ENCODE assay signal across 20 cellular contexts in the genomic region with DNA sequence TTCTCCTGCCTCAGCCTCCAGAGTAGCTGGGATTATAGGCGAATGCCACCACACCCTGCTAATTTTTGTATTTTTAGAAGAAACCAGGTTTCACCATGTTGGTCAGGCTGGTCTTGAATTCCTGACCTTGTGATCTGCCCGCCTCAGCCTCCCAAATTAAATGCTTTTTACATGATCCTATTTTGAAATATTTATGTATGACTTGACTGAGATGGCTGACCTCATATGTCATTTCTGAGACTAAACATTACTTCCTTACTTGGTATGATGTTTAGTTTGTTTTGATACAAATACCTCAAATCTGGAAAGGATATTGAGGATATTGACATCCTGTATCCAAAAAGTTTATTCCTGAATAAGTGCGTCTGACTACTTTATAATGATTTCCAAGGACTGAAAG. TPM values are rescaled to one million over a fixed set of nuclear protein-coding genes. Genes with fewer than 3 reads are reported as not detected.
DNase-seq lines count a peak whose midpoint lies in the region; TF ChIP-seq lines count a peak whose summit lies in the region.
"Had no signal": no experiment of that assay in that cellular context is flagged by ENCODE, and none has a peak within 500 bp of the region (broad histone marks: within the 10 kb centered on the region; RNA-seq: fewer than 3 reads in every experiment).

No MANE protein-coding gene starts in this region.

- H3K36me3 ChIP-seq in ascending aorta (peaks cover 39 to 53% of the 10 kb centered on the region in 2 donors), stomach (peaks cover 29 to 57% (median 55%) of the 10 kb centered on the region in 4 donors)

- TF ChIP-seq POLR2A in stomach (IDR thresholded peaks at IDR 0.05), result no peak

- H3K9me3 ChIP-seq in ascending aorta (no peaks in the 10 kb centered on the region), stomach (no peaks in the 10 kb centered on the region)

- TF ChIP-seq CTCF in ascending aorta (IDR thresholded peaks at IDR 0.05), result no peak
- TF ChIP-seq CTCF in stomach (IDR thresholded peaks at IDR 0.05), result no peak

- CTCF ChIA-PET in HEK293T (lab: Yijun Ruan, JAX), result no interaction called here

- TF ChIP-seq EP300 in stomach (IDR thresholded peaks at IDR 0.05), result no peak

- peak overlapping the region in 1 of 2 donors; percentile 53 for H3K4me3 ChIP-seq in ascending aorta
- H3K4me3 ChIP-seq in stomach, result peak overlapping the region in 2 of 4 donors; percentile 19 to 28
- H3K4me3 ChIP-seq: SK-N-MC had no signal

- DNase-seq in EH (ENCODE audit: low read depth) (peak; percentile 39), ascending aorta (ENCODE audit: low spot score in 2 of 2) (no peak), iris pigment epithelial cell (ENCODE audit: low read depth) (peak; percentile 84), stomach (no peak), GDM1 (lab: John Stamatoyannopoulos, UW) (no peak), HEK293T (ENCODE audit: extremely low spot score) (no peak), GM19238 (ENCODE audit: insufficient read length, low spot score) (no peak), DMS53 treated with DMSO at 0.1 percent for 48 hours (lab: John Stamatoyannopoulos, UW; ENCODE audit: unreplicated experiment) (no peak)
- DNase-seq: activated CD4-positive, alpha-beta memory T cell treated with anti-CD3 and anti-CD28 coated beads for 36 hours; C1 segment of cervical spinal cord; DMS79 treated with DMSO at 0.1 percent for 48 hours; effector CD8-positive, alpha-beta T cell; H7; NCI-H1092; NCI-H2171; stimulated activated naive B cell treated with anti-CD40 and anti-IgM and Interleukin-4, amounts not matched to agents 10 μg/mL and 1 μg/mL and 100 μg/mL, for 72 hours had no signal

- H3K4me1 ChIP-seq in ascending aorta, result peaks cover 13 to 43% of the 10 kb centered on the region in 2 donors
- peaks cover 50 to 62% (median 57%) of the 10 kb centered on the region in 4 donors for H3K4me1 ChIP-seq in stomach

- POLR2A ChIA-PET in HEK293T (lab: Yijun Ruan, JAX), result no interaction called here

- peak overlapping the region; percentile 79 to 86 for H3K27ac ChIP-seq in ascending aorta
- H3K27ac ChIP-seq in stomach, result peak overlapping the region; percentile 56 to 92 (median 88)
- H3K27ac ChIP-seq: SK-N-MC had no signal

- intact Hi-C loops in ascending aorta (cut with DNase I) (no loop called here), stomach (cut with DNase I; ENCODE audit: low total_unique reads) (no loop called here)

- WGBS in stomach, 5 donors, result 69 to 83% (median 73%) methylated on average over 3 of the region's 3 CpGs

- no peaks in the 10 kb centered on the region for H3K27me3 ChIP-seq in ascending aorta
- no peaks in the 10 kb centered on the region for H3K27me3 ChIP-seq in stomach

TF ChIP-seq in HEK293T, 16 proteins besides CTCF, POLR2A, EP300 and RAD21:
- TF ChIP-seq TARDBP (IDR thresholded peaks at IDR 0.05), result no peak
- no peak for TF ChIP-seq ELF4 (IDR thresholded peaks at IDR 0.05)
- TF ChIP-seq, protein P1, sequence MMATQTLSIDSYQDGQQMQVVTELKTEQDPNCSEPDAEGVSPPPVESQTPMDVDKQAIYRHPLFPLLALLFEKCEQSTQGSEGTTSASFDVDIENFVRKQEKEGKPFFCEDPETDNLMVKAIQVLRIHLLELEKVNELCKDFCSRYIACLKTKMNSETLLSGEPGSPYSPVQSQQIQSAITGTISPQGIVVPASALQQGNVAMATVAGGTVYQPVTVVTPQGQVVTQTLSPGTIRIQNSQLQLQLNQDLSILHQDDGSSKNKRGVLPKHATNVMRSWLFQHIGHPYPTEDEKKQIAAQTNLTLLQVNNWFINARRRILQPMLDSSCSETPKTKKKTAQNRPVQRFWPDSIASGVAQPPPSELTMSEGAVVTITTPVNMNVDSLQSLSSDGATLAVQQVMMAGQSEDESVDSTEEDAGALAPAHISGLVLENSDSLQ (IDR thresholded peaks at IDR 0.05), result no peak
- no peak for TF ChIP-seq FOXM1 (IDR thresholded peaks at IDR 0.05; ENCODE audit: borderline replicate concordance)
- no peak for TF ChIP-seq SUZ12 (IDR thresholded peaks at IDR 0.05)
- TF ChIP-seq ZNF384 (IDR thresholded peaks at IDR 0.05), result no peak
- TF ChIP-seq CTBP1 (IDR thresholded peaks at IDR 0.05; ENCODE audit: borderline replicate concordance), result no peak
- no peak for TF ChIP-seq ARNT (IDR thresholded peaks at IDR 0.05)
- no peak for TF ChIP-seq FOXA1 (IDR thresholded peaks at IDR 0.05)
- no peak for TF ChIP-seq SP1 (IDR thresholded peaks at IDR 0.05)
- TF ChIP-seq L3MBTL2 (conservative IDR thresholded peaks at IDR 0.05), result no peak
- TF ChIP-seq LEF1 (IDR thresholded peaks at IDR 0.05; ENCODE audit: borderline replicate concordance), result no peak

RNA-seq across cellular contexts. Expression of a gene that starts 11.9 kb away (rescaled TPM):
- total RNA-seq in ascending aorta (34.9 TPM), stomach (100 to 1,000 TPM in 1 of 5 donors, 10 to 100 TPM in 4; 55.4 to 109 (median 72.2) TPM)
- 10 to 100 TPM; 43.0 to 67.8 (median 58.8) TPM for polyA plus RNA-seq in stomach

RNA-seq across cellular contexts. Expression of a gene that starts 25.7 kb away (rescaled TPM):
- total RNA-seq in ascending aorta, result not detected
- 10 to 100 TPM in 1 of 5 donors, 1 to 10 TPM in 2, not detected in 2; 1.5 to 11.0 (median 1.8) TPM for total RNA-seq in stomach
- polyA plus RNA-seq in stomach, result under 1 TPM in 1 of 3 donors, not detected in 2; 0.48 TPM
- total RNA-seq: activated CD4-positive, alpha-beta memory T cell treated with anti-CD3 and anti-CD28 coated beads for 36 hours; activated T-helper 1 cell treated with anti-CD3 and anti-CD28 coated beads, Interleukin-12 subunit alpha, Interleukin-12 subunit beta, Interleukin-2, Interleukin-4 antibody, amounts not matched to agents 30 ng/mL and 10 ng/mL and 1 ng/mL, durations not matched to agents 14 hours and 24 hours and 36 hours; kidney epithelial cell had no signal
- polyA plus RNA-seq: IgD-negative memory B cell had no signal

RNA-seq across cellular contexts. Expression of a gene that starts 49.8 kb away (rescaled TPM):
- total RNA-seq in ascending aorta (173 TPM), stomach (100 to 1,000 TPM in 3 of 5 donors, 10 to 100 TPM in 2; 19.4 to 298 (median 140) TPM)
- 100 to 1,000 TPM; 247 to 449 (median 337) TPM for polyA plus RNA-seq in stomach

Comparison
In these comparisons a context has a peak if more than half of its experiments do, and no peak if none do; other contexts are left out.
1. DNase-seq: peak in EH (single experiment) and iris pigment epithelial cell (single experiment); none in ascending aorta (0 of 2), stomach (single experiment), GDM1 (single experiment), HEK293T (single experiment), GM19238 (single experiment) and DMS53 treated with DMSO at 0.1 percent for 48 hours (single experiment).